In genomic region chr2:100606740-100607343, GRCh38 we compare ENCODE assay signal across 1 cellular context.
TF ChIP-seq lines count a peak whose summit lies in the region.

No MANE protein-coding gene starts in this region.

TF ChIP-seq in HepG2, 621 proteins besides CTCF, POLR2A, EP300 and RAD21 (continued from another document and continues in another):
- TF ChIP-seq SMC3 (IDR thresholded peaks at IDR 0.05; ENCODE audit: low read length): peak; percentile 69
- TF ChIP-seq, protein P1, sequence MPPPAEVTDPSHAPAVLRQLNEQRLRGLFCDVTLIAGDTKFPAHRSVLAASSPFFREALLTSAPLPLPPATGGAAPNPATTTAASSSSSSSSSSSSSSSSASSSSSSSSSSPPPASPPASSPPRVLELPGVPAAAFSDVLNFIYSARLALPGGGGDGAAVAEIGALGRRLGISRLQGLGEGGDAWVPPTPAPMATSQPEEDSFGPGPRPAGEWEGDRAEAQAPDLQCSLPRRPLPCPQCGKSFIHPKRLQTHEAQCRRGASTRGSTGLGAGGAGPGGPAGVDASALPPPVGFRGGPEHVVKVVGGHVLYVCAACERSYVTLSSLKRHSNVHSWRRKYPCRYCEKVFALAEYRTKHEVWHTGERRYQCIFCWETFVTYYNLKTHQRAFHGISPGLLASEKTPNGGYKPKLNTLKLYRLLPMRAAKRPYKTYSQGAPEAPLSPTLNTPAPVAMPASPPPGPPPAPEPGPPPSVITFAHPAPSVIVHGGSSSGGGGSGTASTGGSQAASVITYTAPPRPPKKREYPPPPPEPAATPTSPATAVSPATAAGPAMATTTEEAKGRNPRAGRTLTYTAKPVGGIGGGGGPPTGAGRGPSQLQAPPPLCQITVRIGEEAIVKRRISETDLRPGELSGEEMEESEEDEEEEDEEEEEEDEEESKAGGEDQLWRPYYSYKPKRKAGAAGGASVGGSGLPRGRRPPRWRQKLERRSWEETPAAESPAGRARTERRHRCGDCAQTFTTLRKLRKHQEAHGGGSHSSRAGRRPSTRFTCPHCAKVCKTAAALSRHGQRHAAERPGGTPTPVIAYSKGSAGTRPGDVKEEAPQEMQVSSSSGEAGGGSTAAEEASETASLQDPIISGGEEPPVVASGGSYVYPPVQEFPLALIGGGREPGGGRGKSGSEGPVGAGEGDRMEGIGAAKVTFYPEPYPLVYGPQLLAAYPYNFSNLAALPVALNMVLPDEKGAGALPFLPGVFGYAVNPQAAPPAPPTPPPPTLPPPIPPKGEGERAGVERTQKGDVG (CRISPR knock-in tag; IDR thresholded peaks at IDR 0.05; ENCODE audit: borderline replicate concordance): peak; percentile 82; the same call in 1 of the 2 replicates
- TF ChIP-seq SOX6 (IDR thresholded peaks at IDR 0.05): no peak
- TF ChIP-seq SOX6 (CRISPR knock-in tag; IDR thresholded peaks at IDR 0.05): peak; percentile 7; the same call in 1 of the 2 replicates
- TF ChIP-seq SAP130 (CRISPR knock-in tag; IDR thresholded peaks at IDR 0.05; ENCODE audit: low read depth): peak; percentile 6; the same call in 1 of the 2 replicates
- TF ChIP-seq, protein P2, sequence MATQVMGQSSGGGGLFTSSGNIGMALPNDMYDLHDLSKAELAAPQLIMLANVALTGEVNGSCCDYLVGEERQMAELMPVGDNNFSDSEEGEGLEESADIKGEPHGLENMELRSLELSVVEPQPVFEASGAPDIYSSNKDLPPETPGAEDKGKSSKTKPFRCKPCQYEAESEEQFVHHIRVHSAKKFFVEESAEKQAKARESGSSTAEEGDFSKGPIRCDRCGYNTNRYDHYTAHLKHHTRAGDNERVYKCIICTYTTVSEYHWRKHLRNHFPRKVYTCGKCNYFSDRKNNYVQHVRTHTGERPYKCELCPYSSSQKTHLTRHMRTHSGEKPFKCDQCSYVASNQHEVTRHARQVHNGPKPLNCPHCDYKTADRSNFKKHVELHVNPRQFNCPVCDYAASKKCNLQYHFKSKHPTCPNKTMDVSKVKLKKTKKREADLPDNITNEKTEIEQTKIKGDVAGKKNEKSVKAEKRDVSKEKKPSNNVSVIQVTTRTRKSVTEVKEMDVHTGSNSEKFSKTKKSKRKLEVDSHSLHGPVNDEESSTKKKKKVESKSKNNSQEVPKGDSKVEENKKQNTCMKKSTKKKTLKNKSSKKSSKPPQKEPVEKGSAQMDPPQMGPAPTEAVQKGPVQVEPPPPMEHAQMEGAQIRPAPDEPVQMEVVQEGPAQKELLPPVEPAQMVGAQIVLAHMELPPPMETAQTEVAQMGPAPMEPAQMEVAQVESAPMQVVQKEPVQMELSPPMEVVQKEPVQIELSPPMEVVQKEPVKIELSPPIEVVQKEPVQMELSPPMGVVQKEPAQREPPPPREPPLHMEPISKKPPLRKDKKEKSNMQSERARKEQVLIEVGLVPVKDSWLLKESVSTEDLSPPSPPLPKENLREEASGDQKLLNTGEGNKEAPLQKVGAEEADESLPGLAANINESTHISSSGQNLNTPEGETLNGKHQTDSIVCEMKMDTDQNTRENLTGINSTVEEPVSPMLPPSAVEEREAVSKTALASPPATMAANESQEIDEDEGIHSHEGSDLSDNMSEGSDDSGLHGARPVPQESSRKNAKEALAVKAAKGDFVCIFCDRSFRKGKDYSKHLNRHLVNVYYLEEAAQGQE (IDR thresholded peaks at IDR 0.05; ENCODE audit: borderline replicate concordance in 1 of 2, low read depth in 1 of 2, low read length in 2 of 2): no peak
- TF ChIP-seq RCOR2 (CRISPR knock-in tag; IDR thresholded peaks at IDR 0.05): 0 out of 2 replicates have a peak, but pooled peaks have one; percentile 30
- no peak for TF ChIP-seq MAZ (IDR thresholded peaks at IDR 0.05; ENCODE audit: borderline replicate concordance, low read depth, low read length)
- no peak for TF ChIP-seq MAZ (CRISPR knock-in tag; IDR thresholded peaks at IDR 0.05; ENCODE audit: low read depth)
- TF ChIP-seq ZNF501 (CRISPR knock-in tag; IDR thresholded peaks at IDR 0.05): peak; percentile 89
- no peak for TF ChIP-seq ZBTB25 (CRISPR knock-in tag; IDR thresholded peaks at IDR 0.05)
- peak; percentile 31; the same call in 1 of the 2 replicates for TF ChIP-seq ZNF737 (CRISPR knock-in tag; IDR thresholded peaks at IDR 0.05; ENCODE audit: borderline replicate concordance)
- peak; percentile 45 for TF ChIP-seq XRCC5 (optimal IDR thresholded peaks at IDR 0.05; ENCODE audit: low read length)
- TF ChIP-seq MAX (IDR thresholded peaks at IDR 0.05): 0 out of 2 replicates have a peak, but pooled peaks have one; percentile 19
- TF ChIP-seq, protein P3, sequence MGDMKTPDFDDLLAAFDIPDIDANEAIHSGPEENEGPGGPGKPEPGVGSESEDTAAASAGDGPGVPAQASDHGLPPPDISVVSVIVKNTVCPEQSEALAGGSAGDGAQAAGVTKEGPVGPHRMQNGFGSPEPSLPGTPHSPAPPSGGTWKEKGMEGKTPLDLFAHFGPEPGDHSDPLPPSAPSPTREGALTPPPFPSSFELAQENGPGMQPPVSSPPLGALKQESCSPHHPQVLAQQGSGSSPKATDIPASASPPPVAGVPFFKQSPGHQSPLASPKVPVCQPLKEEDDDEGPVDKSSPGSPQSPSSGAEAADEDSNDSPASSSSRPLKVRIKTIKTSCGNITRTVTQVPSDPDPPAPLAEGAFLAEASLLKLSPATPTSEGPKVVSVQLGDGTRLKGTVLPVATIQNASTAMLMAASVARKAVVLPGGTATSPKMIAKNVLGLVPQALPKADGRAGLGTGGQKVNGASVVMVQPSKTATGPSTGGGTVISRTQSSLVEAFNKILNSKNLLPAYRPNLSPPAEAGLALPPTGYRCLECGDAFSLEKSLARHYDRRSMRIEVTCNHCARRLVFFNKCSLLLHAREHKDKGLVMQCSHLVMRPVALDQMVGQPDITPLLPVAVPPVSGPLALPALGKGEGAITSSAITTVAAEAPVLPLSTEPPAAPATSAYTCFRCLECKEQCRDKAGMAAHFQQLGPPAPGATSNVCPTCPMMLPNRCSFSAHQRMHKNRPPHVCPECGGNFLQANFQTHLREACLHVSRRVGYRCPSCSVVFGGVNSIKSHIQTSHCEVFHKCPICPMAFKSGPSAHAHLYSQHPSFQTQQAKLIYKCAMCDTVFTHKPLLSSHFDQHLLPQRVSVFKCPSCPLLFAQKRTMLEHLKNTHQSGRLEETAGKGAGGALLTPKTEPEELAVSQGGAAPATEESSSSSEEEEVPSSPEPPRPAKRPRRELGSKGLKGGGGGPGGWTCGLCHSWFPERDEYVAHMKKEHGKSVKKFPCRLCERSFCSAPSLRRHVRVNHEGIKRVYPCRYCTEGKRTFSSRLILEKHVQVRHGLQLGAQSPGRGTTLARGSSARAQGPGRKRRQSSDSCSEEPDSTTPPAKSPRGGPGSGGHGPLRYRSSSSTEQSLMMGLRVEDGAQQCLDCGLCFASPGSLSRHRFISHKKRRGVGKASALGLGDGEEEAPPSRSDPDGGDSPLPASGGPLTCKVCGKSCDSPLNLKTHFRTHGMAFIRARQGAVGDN (CRISPR knock-in tag; IDR thresholded peaks at IDR 0.05): peak; percentile 19; the same call in 1 of the 2 replicates
- TF ChIP-seq ZNF720 (CRISPR knock-in tag; IDR thresholded peaks at IDR 0.05): peak; percentile 43; the same call in 1 of the 2 replicates
- peak; percentile 68; the same call in 1 of the 2 replicates for TF ChIP-seq IRF9 (CRISPR knock-in tag; IDR thresholded peaks at IDR 0.05; ENCODE audit: borderline replicate concordance)
- no peak for TF ChIP-seq GFI1 (CRISPR knock-in tag; IDR thresholded peaks at IDR 0.05; ENCODE audit: borderline replicate concordance)
- TF ChIP-seq HHEX (CRISPR knock-in tag; IDR thresholded peaks at IDR 0.05): no peak
- 0 out of 2 replicates have a peak, but pooled peaks have one; percentile 50 for TF ChIP-seq ZNF512B (CRISPR knock-in tag; IDR thresholded peaks at IDR 0.05; ENCODE audit: borderline replicate concordance)
- 0 out of 2 replicates have a peak, but pooled peaks have one; percentile 59 for TF ChIP-seq DNMT1 (CRISPR knock-in tag; IDR thresholded peaks at IDR 0.05)
- peak; percentile 41 for TF ChIP-seq TEAD3 (CRISPR knock-in tag; optimal IDR thresholded peaks at IDR 0.05; ENCODE audit: borderline replicate concordance)
- TF ChIP-seq FOXC1 (CRISPR knock-in tag; IDR thresholded peaks at IDR 0.05; ENCODE audit: borderline replicate concordance): 0 out of 2 replicates have a peak, but pooled peaks have one; percentile 50
- TF ChIP-seq, protein P4, sequence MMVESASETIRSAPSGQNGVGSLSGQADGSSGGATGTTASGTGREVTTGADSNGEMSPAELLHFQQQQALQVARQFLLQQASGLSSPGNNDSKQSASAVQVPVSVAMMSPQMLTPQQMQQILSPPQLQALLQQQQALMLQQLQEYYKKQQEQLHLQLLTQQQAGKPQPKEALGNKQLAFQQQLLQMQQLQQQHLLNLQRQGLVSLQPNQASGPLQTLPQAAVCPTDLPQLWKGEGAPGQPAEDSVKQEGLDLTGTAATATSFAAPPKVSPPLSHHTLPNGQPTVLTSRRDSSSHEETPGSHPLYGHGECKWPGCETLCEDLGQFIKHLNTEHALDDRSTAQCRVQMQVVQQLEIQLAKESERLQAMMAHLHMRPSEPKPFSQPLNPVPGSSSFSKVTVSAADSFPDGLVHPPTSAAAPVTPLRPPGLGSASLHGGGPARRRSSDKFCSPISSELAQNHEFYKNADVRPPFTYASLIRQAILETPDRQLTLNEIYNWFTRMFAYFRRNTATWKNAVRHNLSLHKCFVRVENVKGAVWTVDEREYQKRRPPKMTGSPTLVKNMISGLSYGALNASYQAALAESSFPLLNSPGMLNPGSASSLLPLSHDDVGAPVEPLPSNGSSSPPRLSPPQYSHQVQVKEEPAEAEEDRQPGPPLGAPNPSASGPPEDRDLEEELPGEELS (CRISPR knock-in tag; IDR thresholded peaks at IDR 0.05): 0 out of 2 replicates have a peak, but pooled peaks have one; percentile 29
- peak; percentile 28 for TF ChIP-seq YY1 (IDR thresholded peaks at IDR 0.05; ENCODE audit: insufficient read depth, insufficient replicate concordance, low read depth, low read length)
- TF ChIP-seq ZNF547 (CRISPR knock-in tag; IDR thresholded peaks at IDR 0.05): no peak
- peak in 1 of 2 experiments; percentile 35; a peak in 1 of 4 replicates for TF ChIP-seq HMGXB4 (CRISPR knock-in tag; IDR thresholded peaks at IDR 0.05; ENCODE audit: borderline replicate concordance in 1 of 2, low read depth in 1 of 2)
- TF ChIP-seq NFYC (CRISPR knock-in tag; IDR thresholded peaks at IDR 0.05): no peak
- no peak for TF ChIP-seq BRD4 (CRISPR knock-in tag; IDR thresholded peaks at IDR 0.05)
- TF ChIP-seq ZNF749 (CRISPR knock-in tag; IDR thresholded peaks at IDR 0.05; ENCODE audit: borderline replicate concordance): no peak
- no peak for TF ChIP-seq PLSCR1 (CRISPR knock-in tag; IDR thresholded peaks at IDR 0.05; ENCODE audit: borderline replicate concordance)
- TF ChIP-seq ZNF614 (CRISPR knock-in tag; IDR thresholded peaks at IDR 0.05; ENCODE audit: borderline replicate concordance): 0 out of 2 replicates have a peak, but pooled peaks have one; percentile 21
- TF ChIP-seq ZNF451 (CRISPR knock-in tag; IDR thresholded peaks at IDR 0.05): peak; percentile 64; the same call in 1 of the 2 replicates
